8 cellular contexts compared by ENCODE assay signal in genomic region chr10:31318854-31319601, GRCh38. TPM values are rescaled to one million over a fixed set of nuclear protein-coding genes. Genes with fewer than 3 reads are reported as not detected.
DNase-seq lines count a peak whose midpoint lies in the region; ATAC-seq and TF ChIP-seq lines count a peak whose summit lies in the region.

Gene ZEB1, plus strand, starts transcription at chr10:31319216. Its CDS starts 19 bp downstream, at chr10:31319235.

- TF ChIP-seq CTCF in AG04450 (IDR thresholded peaks at IDR 0.05; ENCODE audit: low read depth, low read length) (peak; percentile 46), kidney epithelial cell (IDR thresholded peaks at IDR 0.05; ENCODE audit: insufficient read depth, low read length, poor library complexity, severe bottlenecking) (peak; percentile 16)

- no peaks in the 10 kb centered on the region; the same call in 1 of the 2 replicates for H3K9me3 ChIP-seq in AG04450 (ENCODE audit: control insufficient read depth, insufficient read depth, low read length)

- DNase-seq in AG04450 (ENCODE audit: low read depth, low spot score): peak; percentile 79
- DNase-seq in NCI-H2227 (lab: John Stamatoyannopoulos, UW; ENCODE audit: unreplicated experiment): peak; percentile 87
- peak; percentile 84 for DNase-seq in activated CD4-positive, CD25-positive, alpha-beta regulatory T cell treated with anti-CD3 and anti-CD28 coated beads, Interleukin-2, amount 50 U/mL, for 72 hours
- peak; percentile 94 for DNase-seq in cerebellar cortex (ENCODE audit: low spot score)
- peak; percentile 83 for DNase-seq in kidney epithelial cell (ENCODE audit: low read depth)
- DNase-seq in stimulated activated CD4-positive, alpha-beta T cell treated with anti-CD3 and anti-CD28 coated beads, Interleukin-1b, Interleukin-23, amount 100 ng/mL, for 1 hour (ENCODE audit: low read depth in 2 of 2): peak; percentile 77 to 78

- H3K27me3 ChIP-seq in AG04450 (ENCODE audit: control insufficient read depth, insufficient read depth, low read length) (no peaks in the 10 kb centered on the region), kidney epithelial cell (ENCODE audit: control insufficient read depth, insufficient read depth, low read length) (no peaks in the 10 kb centered on the region)

- ATAC-seq in GM18868 (IDR thresholded peaks at IDR 0.05; ENCODE audit: unreplicated experiment): peak; percentile 34
- ATAC-seq in HG03135 (IDR thresholded peaks at IDR 0.05; ENCODE audit: unreplicated experiment): peak; percentile 37

- H3K4me3 ChIP-seq in AG04450 (ENCODE audit: low read depth, low read length) (peak within 1 kb of the TSS; percentile 88), kidney epithelial cell (ENCODE audit: low read depth, low read length) (peak within 1 kb of the TSS; percentile 97)

- CTCF ChIA-PET in AG04450 (lab: Charles Lee): interaction anchor here (1.9 kb wide), 1 partner anchor 535 kb away, joined by 5 read pairs; no protein-coding TSS in a partner anchor

- H3K27ac ChIP-seq in AG04450 (ENCODE audit: low read depth, low read length): peak within 1 kb of the TSS; percentile 93

- POLR2A ChIA-PET in AG04450 (lab: Yijun Ruan, JAX): interaction anchor here (0.6 to 1.3 kb wide), 3 partner anchors 190 to 582 kb away, joined by 3 to 4 read pairs (median 4); no protein-coding TSS in a partner anchor

- H3K36me3 ChIP-seq in kidney epithelial cell (ENCODE audit: control insufficient read depth, insufficient read depth, low read length): no peaks in the 10 kb centered on the region

RNA-seq across cellular contexts. Expression of gene ZEB1, which starts in this region (rescaled TPM):
- 128 and 154 TPM in 2 replicates for polyA plus RNA-seq in AG04450 (2011; rRNA removed)
- polyA minus RNA-seq in AG04450 (2011; rRNA and poly(A)+ RNA removed): 224 and 338 TPM in 2 replicates
- total RNA-seq in kidney epithelial cell: 8.5 and 10.8 TPM in 2 replicates

Comparison
In these comparisons a context has a peak if more than half of its experiments do, and no peak if none do; other contexts are left out.
1. Peak in every context shown above with its lines: DNase-seq, ATAC-seq, H3K4me3 ChIP-seq and H3K27ac ChIP-seq.